ENCODE assay signal across 1 cellular context in genomic region chr6:140485740-140486467, GRCh38.
A peak's percentile ranks its signal among the peaks of the same experiment; 100 is the strongest.
TF ChIP-seq lines count a peak whose summit lies in the region.

No MANE protein-coding gene starts in this region.

TF ChIP-seq in K562, 482 proteins besides CTCF, POLR2A, EP300 and RAD21 (continued from another document and continues in another):
- TF ChIP-seq USF2 (CRISPR knock-in tag; IDR thresholded peaks at IDR 0.05) (no peak), U2AF1 (optimal IDR thresholded peaks at IDR 0.05; ENCODE audit: low read depth, low read length) (no peak), SMAD3 (CRISPR knock-in tag; conservative IDR thresholded peaks at IDR 0.05) (no peak), FOXA3 (CRISPR knock-in tag; conservative IDR thresholded peaks at IDR 0.05 in 1 of 2, IDR thresholded peaks at IDR 0.05 in 1 of 2) (0 out of 4 replicates have a peak, but pooled peaks of 1 of the 2 experiments have one; percentile 27), SNRNP70 (optimal IDR thresholded peaks at IDR 0.05; ENCODE audit: low read depth, low read length) (no peak), RFX1 (IDR thresholded peaks at IDR 0.05) (no peak), MAFF (IDR thresholded peaks at IDR 0.05; ENCODE audit: low read length) (peak; percentile 58; the same call in 1 of the 2 replicates), ZNF785 (CRISPR knock-in tag; IDR thresholded peaks at IDR 0.05) (no peak), ZEB2 (IDR thresholded peaks at IDR 0.05) (no peak), GATA2 (CRISPR knock-in tag; IDR thresholded peaks at IDR 0.05) (no peak), TEAD4 (IDR thresholded peaks at IDR 0.05; ENCODE audit: low read length) (peak; percentile 34; the same call in 1 of the 2 replicates), TEAD4 (CRISPR knock-in tag; IDR thresholded peaks at IDR 0.05; ENCODE audit: borderline replicate concordance) (no peak), ARID2 (IDR thresholded peaks at IDR 0.05) (no peak), NELFE (IDR thresholded peaks at IDR 0.05; ENCODE audit: insufficient read depth, insufficient read length) (no peak), RBM14 (IDR thresholded peaks at IDR 0.05; ENCODE audit: borderline replicate concordance, insufficient read depth, low read depth, low read length) (no peak), SMARCC2 (IDR thresholded peaks at IDR 0.05; ENCODE audit: low read depth) (peak; percentile 85; the same call in 1 of the 2 replicates), FOXP1 (CRISPR knock-in tag; IDR thresholded peaks at IDR 0.05) (no peak), POLR2H (tag; IDR thresholded peaks at IDR 0.05; ENCODE audit: low read depth) (no peak), FOSL1 (tag; conservative IDR thresholded peaks at IDR 0.05) (peak; percentile 86), FIP1L1 (IDR thresholded peaks at IDR 0.05; ENCODE audit: low read depth, low read length, poor library complexity, severe bottlenecking) (no peak), TCF3 (CRISPR knock-in tag; IDR thresholded peaks at IDR 0.05) (no peak), MAFK (IDR thresholded peaks at IDR 0.05; ENCODE audit: low read length) (peak; percentile 70), FOXA1 (IDR thresholded peaks at IDR 0.05; ENCODE audit: borderline replicate concordance) (no peak), TAF7 (tag; IDR thresholded peaks at IDR 0.05) (no peak), GATAD2A (IDR thresholded peaks at IDR 0.05) (no peak), BACH1 (tag; IDR thresholded peaks at IDR 0.05) (peak; percentile 51), RBM15 (IDR thresholded peaks at IDR 0.05; ENCODE audit: insufficient read depth, low read length) (no peak), RB1 (IDR thresholded peaks at IDR 0.05; ENCODE audit: low read depth) (no peak), KHSRP (IDR thresholded peaks at IDR 0.05) (no peak), PCBP1 (IDR thresholded peaks at IDR 0.05; ENCODE audit: low read depth, low read length, poor library complexity, severe bottlenecking) (no peak), SIX5 (IDR thresholded peaks at IDR 0.05; ENCODE audit: borderline replicate concordance in 1 of 2, insufficient read depth in 1 of 2, low read depth in 1 of 2, low read length in 2 of 2) (no peak), RBM22 (IDR thresholded peaks at IDR 0.05; ENCODE audit: low read depth, low read length, poor library complexity, severe bottlenecking) (no peak), ZNF140 (CRISPR knock-in tag; IDR thresholded peaks at IDR 0.05) (no peak), TEAD1 (CRISPR knock-in tag; IDR thresholded peaks at IDR 0.05) (no peak), IFI16 (CRISPR knock-in tag; IDR thresholded peaks at IDR 0.05) (no peak), ZBTB2 (IDR thresholded peaks at IDR 0.05) (no peak), MAFG (tag; conservative IDR thresholded peaks at IDR 0.05) (peak; percentile 48; the same call in 1 of the 2 replicates), HNRNPH1 (optimal IDR thresholded peaks at IDR 0.05; ENCODE audit: low read depth, low read length) (no peak), ESRRB (CRISPR knock-in tag; IDR thresholded peaks at IDR 0.05; ENCODE audit: borderline replicate concordance) (no peak), CBX5 (IDR thresholded peaks at IDR 0.05; ENCODE audit: borderline replicate concordance, low read depth) (no peak), ZNF197 (CRISPR knock-in tag; IDR thresholded peaks at IDR 0.05; ENCODE audit: low read depth) (no peak), E2F4 (CRISPR knock-in tag; IDR thresholded peaks at IDR 0.05; ENCODE audit: low read depth) (no peak), FOXK1 (CRISPR knock-in tag; IDR thresholded peaks at IDR 0.05; ENCODE audit: borderline replicate concordance) (no peak), TFE3 (CRISPR knock-in tag; IDR thresholded peaks at IDR 0.05) (no peak), TAF1 (IDR thresholded peaks at IDR 0.05; ENCODE audit: control insufficient read depth, extremely low read depth, insufficient read depth, low read length, severe bottlenecking) (no peak), ARID4B (CRISPR knock-in tag; IDR thresholded peaks at IDR 0.05) (no peak), ZNF316 (IDR thresholded peaks at IDR 0.05) (peak; percentile 62; the same call in 1 of the 2 replicates), GABPB2 (CRISPR knock-in tag; conservative IDR thresholded peaks at IDR 0.05) (no peak), DPF2 (IDR thresholded peaks at IDR 0.05) (peak; percentile 78), ELF2 (CRISPR knock-in tag; IDR thresholded peaks at IDR 0.05) (no peak), FOS (IDR thresholded peaks at IDR 0.05; ENCODE audit: extremely low read depth, insufficient read length) (peak; percentile 34), KLF1 (tag; IDR thresholded peaks at IDR 0.05) (no peak), MECOM (CRISPR knock-in tag; IDR thresholded peaks at IDR 0.05) (no peak)
- TF ChIP-seq, protein P1, sequence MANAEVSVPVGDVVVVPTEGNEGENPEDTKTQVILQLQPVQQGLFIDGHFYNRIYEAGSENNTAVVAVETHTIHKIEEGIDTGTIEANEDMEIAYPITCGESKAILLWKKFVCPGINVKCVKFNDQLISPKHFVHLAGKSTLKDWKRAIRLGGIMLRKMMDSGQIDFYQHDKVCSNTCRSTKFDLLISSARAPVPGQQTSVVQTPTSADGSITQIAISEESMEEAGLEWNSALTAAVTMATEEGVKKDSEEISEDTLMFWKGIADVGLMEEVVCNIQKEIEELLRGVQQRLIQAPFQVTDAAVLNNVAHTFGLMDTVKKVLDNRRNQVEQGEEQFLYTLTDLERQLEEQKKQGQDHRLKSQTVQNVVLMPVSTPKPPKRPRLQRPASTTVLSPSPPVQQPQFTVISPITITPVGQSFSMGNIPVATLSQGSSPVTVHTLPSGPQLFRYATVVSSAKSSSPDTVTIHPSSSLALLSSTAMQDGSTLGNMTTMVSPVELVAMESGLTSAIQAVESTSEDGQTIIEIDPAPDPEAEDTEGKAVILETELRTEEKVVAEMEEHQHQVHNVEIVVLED (CRISPR knock-in tag; IDR thresholded peaks at IDR 0.05): no peak
- TF ChIP-seq, protein P2, sequence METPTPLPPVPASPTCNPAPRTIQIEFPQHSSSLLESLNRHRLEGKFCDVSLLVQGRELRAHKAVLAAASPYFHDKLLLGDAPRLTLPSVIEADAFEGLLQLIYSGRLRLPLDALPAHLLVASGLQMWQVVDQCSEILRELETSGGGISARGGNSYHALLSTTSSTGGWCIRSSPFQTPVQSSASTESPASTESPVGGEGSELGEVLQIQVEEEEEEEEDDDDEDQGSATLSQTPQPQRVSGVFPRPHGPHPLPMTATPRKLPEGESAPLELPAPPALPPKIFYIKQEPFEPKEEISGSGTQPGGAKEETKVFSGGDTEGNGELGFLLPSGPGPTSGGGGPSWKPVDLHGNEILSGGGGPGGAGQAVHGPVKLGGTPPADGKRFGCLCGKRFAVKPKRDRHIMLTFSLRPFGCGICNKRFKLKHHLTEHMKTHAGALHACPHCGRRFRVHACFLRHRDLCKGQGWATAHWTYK (CRISPR knock-in tag; IDR thresholded peaks at IDR 0.05): no peak
- TF ChIP-seq, protein P3, sequence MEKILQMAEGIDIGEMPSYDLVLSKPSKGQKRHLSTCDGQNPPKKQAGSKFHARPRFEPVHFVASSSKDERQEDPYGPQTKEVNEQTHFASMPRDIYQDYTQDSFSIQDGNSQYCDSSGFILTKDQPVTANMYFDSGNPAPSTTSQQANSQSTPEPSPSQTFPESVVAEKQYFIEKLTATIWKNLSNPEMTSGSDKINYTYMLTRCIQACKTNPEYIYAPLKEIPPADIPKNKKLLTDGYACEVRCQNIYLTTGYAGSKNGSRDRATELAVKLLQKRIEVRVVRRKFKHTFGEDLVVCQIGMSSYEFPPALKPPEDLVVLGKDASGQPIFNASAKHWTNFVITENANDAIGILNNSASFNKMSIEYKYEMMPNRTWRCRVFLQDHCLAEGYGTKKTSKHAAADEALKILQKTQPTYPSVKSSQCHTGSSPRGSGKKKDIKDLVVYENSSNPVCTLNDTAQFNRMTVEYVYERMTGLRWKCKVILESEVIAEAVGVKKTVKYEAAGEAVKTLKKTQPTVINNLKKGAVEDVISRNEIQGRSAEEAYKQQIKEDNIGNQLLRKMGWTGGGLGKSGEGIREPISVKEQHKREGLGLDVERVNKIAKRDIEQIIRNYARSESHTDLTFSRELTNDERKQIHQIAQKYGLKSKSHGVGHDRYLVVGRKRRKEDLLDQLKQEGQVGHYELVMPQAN (IDR thresholded peaks at IDR 0.05; ENCODE audit: borderline replicate concordance): no peak
- TF ChIP-seq, protein P4, sequence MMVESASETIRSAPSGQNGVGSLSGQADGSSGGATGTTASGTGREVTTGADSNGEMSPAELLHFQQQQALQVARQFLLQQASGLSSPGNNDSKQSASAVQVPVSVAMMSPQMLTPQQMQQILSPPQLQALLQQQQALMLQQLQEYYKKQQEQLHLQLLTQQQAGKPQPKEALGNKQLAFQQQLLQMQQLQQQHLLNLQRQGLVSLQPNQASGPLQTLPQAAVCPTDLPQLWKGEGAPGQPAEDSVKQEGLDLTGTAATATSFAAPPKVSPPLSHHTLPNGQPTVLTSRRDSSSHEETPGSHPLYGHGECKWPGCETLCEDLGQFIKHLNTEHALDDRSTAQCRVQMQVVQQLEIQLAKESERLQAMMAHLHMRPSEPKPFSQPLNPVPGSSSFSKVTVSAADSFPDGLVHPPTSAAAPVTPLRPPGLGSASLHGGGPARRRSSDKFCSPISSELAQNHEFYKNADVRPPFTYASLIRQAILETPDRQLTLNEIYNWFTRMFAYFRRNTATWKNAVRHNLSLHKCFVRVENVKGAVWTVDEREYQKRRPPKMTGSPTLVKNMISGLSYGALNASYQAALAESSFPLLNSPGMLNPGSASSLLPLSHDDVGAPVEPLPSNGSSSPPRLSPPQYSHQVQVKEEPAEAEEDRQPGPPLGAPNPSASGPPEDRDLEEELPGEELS (CRISPR knock-in tag; IDR thresholded peaks at IDR 0.05; ENCODE audit: borderline replicate concordance): no peak
